ENCODE assay signal across 9 cellular contexts in genomic region chr11:130897262-130898182, GRCh38. TPM values are rescaled to one million over a fixed set of nuclear protein-coding genes. Genes with fewer than 3 reads are reported as not detected.
DNase-seq lines count a peak whose midpoint lies in the region; ATAC-seq, FAIRE-seq and TF ChIP-seq lines count a peak whose summit lies in the region.
"Had no signal": no experiment of that assay in that cellular context is flagged by ENCODE, and none has a peak within 500 bp of the region (broad histone marks: within the 10 kb centered on the region; RNA-seq: fewer than 3 reads in every experiment).

No MANE protein-coding gene starts in this region.

- H3K36me3 ChIP-seq in body of pancreas (replicated peaks in 1 of 2; ENCODE audit: insufficient read depth in 1 of 2, low read depth in 2 of 2) (peaks cover 0 to 22% of the 10 kb centered on the region in 2 donors), kidney (ENCODE audit: control insufficient read depth in 1 of 2, insufficient read depth in 2 of 2, low read length in 2 of 2) (peaks cover 33 to 78% of the 10 kb centered on the region in 2 donors), spleen (peaks cover 3 to 100% (median 90%) of the 10 kb centered on the region in 6 donors)

- peak; percentile 42 for FAIRE-seq in kidney (lab: Jason Lieb, UNC)

- H3K27ac Mint-ChIP-seq in activated CD4-positive, alpha-beta memory T cell treated with anti-CD3 and anti-CD28 coated beads for 36 hours = no peak overlapping the region
- H3K27ac Mint-ChIP-seq: activated naive CD8-positive, alpha-beta T cell treated with anti-CD3 and anti-CD28 coated beads, Interleukin-2, amount 10 ng/mL, durations not matched to agents 7 days and 5 days had no signal

- H3K27me3 ChIP-seq in body of pancreas (no peaks in the 10 kb centered on the region), spleen (replicated peaks in 1 of 7) (no peaks in the 10 kb centered on the region)

- H3K27ac ChIP-seq in body of pancreas (peak overlapping the region; percentile 32 to 60 (median 55)), kidney (ENCODE audit: low read depth in 2 of 2, low read length in 2 of 2) (peak overlapping the region; percentile 69 to 83), spleen (peak overlapping the region in 7 of 8 donors; percentile 61 to 78 (median 73))

- peak; percentile 86 for ATAC-seq in body of pancreas

- WGBS in body of pancreas, 2 donors = 51 to 52% methylated on average over 17 of the region's 17 CpGs
- 67 to 78% (median 75%) methylated on average over 17 of the region's 17 CpGs for WGBS in spleen, 5 donors

- H3K36me3 Mint-ChIP-seq in activated CD4-positive, alpha-beta memory T cell treated with anti-CD3 and anti-CD28 coated beads for 36 hours = peaks cover 61% of the 10 kb centered on the region

- intact Hi-C loops in body of pancreas (cut with DNase I) (no loop called here), kidney (cut with DNase I) (no loop called here), spleen (cut with DNase I; ENCODE audit: low total_unique reads) (loop anchor here (10.0 kb wide), 1 partner anchor 463 kb away; no protein-coding TSS in a partner anchor)
- intact Hi-C loops in activated CD4-positive, alpha-beta memory T cell treated with anti-CD3 and anti-CD28 coated beads for 36 hours (cut with micrococcal nuclease) = no loop called here

- no peaks in the 10 kb centered on the region for H3K27me3 Mint-ChIP-seq in activated CD4-positive, alpha-beta memory T cell treated with anti-CD3 and anti-CD28 coated beads for 36 hours
- H3K27me3 Mint-ChIP-seq: activated naive CD8-positive, alpha-beta T cell treated with anti-CD3 and anti-CD28 coated beads, Interleukin-2, amount 10 ng/mL, durations not matched to agents 7 days and 5 days had no signal

- TF ChIP-seq POLR2A in body of pancreas (IDR thresholded peaks at IDR 0.05) = no peak
- no peak for TF ChIP-seq POLR2A in spleen (IDR thresholded peaks at IDR 0.05)

- H3K9me3 ChIP-seq in body of pancreas (no peaks in the 10 kb centered on the region), kidney (ENCODE audit: control insufficient read depth in 1 of 2, low read length in 2 of 2) (no peaks in the 10 kb centered on the region), spleen (no peaks in the 10 kb centered on the region)

- H3K4me1 ChIP-seq in body of pancreas (peaks cover 15% of the 10 kb centered on the region), kidney (ENCODE audit: control insufficient read depth in 1 of 2, insufficient read depth in 1 of 2, low read depth in 1 of 2, low read length in 2 of 2) (peaks cover 0 to 7% of the 10 kb centered on the region in 2 donors), spleen (peaks cover 0 to 30% (median 12%) of the 10 kb centered on the region in 6 donors)

- CTCF ChIA-PET in activated CD4-positive, alpha-beta memory T cell treated with anti-CD3 and anti-CD28 coated beads for 36 hours (lab: Charles Lee) = interaction anchor here (3.1 to 4.0 kb wide), 2 partner anchors 19 to 35 kb away, joined by 14 to 20 read pairs; partner anchors contain the start of gene SNX19

- H3K4me3 Mint-ChIP-seq in activated CD4-positive, alpha-beta memory T cell treated with anti-CD3 and anti-CD28 coated beads for 36 hours = no peak overlapping the region
- H3K4me3 Mint-ChIP-seq: activated naive CD8-positive, alpha-beta T cell treated with anti-CD3 and anti-CD28 coated beads, Interleukin-2, amount 10 ng/mL, durations not matched to agents 7 days and 5 days had no signal

- H3K9ac ChIP-seq in kidney (ENCODE audit: low read length in 2 of 2) = peak overlapping the region in 1 of 2 donors; percentile 5

- H3K9me3 Mint-ChIP-seq in activated CD4-positive, alpha-beta memory T cell treated with anti-CD3 and anti-CD28 coated beads for 36 hours = no peaks in the 10 kb centered on the region
- H3K9me3 Mint-ChIP-seq: activated naive CD8-positive, alpha-beta T cell treated with anti-CD3 and anti-CD28 coated beads, Interleukin-2, amount 10 ng/mL, durations not matched to agents 7 days and 5 days had no signal

- peak; percentile 96 for DNase-seq in H4 (ENCODE audit: low spot score)
- DNase-seq in body of pancreas = peak; percentile 57 to 77 (median 64)
- peak; percentile 92 for DNase-seq in kidney
- DNase-seq in spleen = no peak
- DNase-seq in COR-L47 (lab: John Stamatoyannopoulos, UW) = no peak
- DNase-seq in activated CD4-positive, alpha-beta memory T cell treated with anti-CD3 and anti-CD28 coated beads for 36 hours = no peak
- DNase-seq in activated CD4-positive, CD25-positive, alpha-beta regulatory T cell (lab: John Stamatoyannopoulos, UW) = no peak
- DNase-seq in HT-29 (ENCODE audit: low spot score) = no peak
- DNase-seq: activated naive CD8-positive, alpha-beta T cell treated with anti-CD3 and anti-CD28 coated beads, Interleukin-2, amount 10 ng/mL, durations not matched to agents 7 days and 5 days had no signal

- H3K4me1 Mint-ChIP-seq in activated CD4-positive, alpha-beta memory T cell treated with anti-CD3 and anti-CD28 coated beads for 36 hours (ENCODE audit: low read depth) = peaks cover 3% of the 10 kb centered on the region

- H3K4me3 ChIP-seq in body of pancreas (no peak overlapping the region), kidney (ENCODE audit: low read length in 2 of 2) (no peak overlapping the region), spleen (no peak overlapping the region)

- no peak for TF ChIP-seq CTCF in body of pancreas (IDR thresholded peaks at IDR 0.05)
- TF ChIP-seq CTCF in kidney (IDR thresholded peaks at IDR 0.05; ENCODE audit: borderline replicate concordance, extremely low read depth, insufficient read depth) = no peak
- no peak for TF ChIP-seq CTCF in spleen (IDR thresholded peaks at IDR 0.05 in 8 of 11, conservative IDR thresholded peaks at IDR 0.05 in 3 of 11)

- POLR2A ChIA-PET in activated CD4-positive, alpha-beta memory T cell treated with anti-CD3 and anti-CD28 coated beads for 36 hours (lab: Charles Lee) = no interaction called here

RNA-seq across cellular contexts. Expression of gene SNX19, which starts 18.8 kb away (rescaled TPM):
- total RNA-seq in H4 (2014; rRNA removed; shearing (Covaris generic)) = 39.0 and 51.0 TPM in 2 replicates
- total RNA-seq in body of pancreas (100 to 1,000 TPM in 1 of 2 donors, 10 to 100 TPM in 1; 58.4 to 245 TPM), kidney (67.5 TPM), spleen (100 to 1,000 TPM in 3 of 7 donors, 10 to 100 TPM in 4; 46.2 to 121 (median 85.0) TPM)
- polyA plus RNA-seq in kidney (ENCODE audit: insufficient read depth, low read depth, low replicate concordance) (16.9 TPM), spleen (10 to 100 TPM in 2 of 3 donors, 1 to 10 TPM in 1; 6.0 to 12.9 (median 11.0) TPM)
- 10 to 100 TPM; 26.0 to 27.0 TPM for total RNA-seq in activated CD4-positive, alpha-beta memory T cell treated with anti-CD3 and anti-CD28 coated beads for 36 hours
- 50.9 and 61.1 TPM in 2 replicates for total RNA-seq in HT-29 (2014; rRNA removed; shearing (Covaris generic))

Comparison
In these comparisons a context has a peak if more than half of its experiments do, and no peak if none do; other contexts are left out.
1. DNase-seq: peak in H4 (single experiment), body of pancreas (4 of 4) and kidney (single experiment); none in spleen (single experiment), COR-L47 (single experiment), activated CD4-positive, alpha-beta memory T cell treated with anti-CD3 and anti-CD28 coated beads for 36 hours (single experiment), activated CD4-positive, CD25-positive, alpha-beta regulatory T cell (0 of 4) and HT-29 (single experiment).
2. Peak in every context shown above with its lines, with median percentiles within 50 percentile points of each other: H3K27ac ChIP-seq.